Comparison of ENCODE assay signal across 7 cellular contexts in the genomic region with DNA sequence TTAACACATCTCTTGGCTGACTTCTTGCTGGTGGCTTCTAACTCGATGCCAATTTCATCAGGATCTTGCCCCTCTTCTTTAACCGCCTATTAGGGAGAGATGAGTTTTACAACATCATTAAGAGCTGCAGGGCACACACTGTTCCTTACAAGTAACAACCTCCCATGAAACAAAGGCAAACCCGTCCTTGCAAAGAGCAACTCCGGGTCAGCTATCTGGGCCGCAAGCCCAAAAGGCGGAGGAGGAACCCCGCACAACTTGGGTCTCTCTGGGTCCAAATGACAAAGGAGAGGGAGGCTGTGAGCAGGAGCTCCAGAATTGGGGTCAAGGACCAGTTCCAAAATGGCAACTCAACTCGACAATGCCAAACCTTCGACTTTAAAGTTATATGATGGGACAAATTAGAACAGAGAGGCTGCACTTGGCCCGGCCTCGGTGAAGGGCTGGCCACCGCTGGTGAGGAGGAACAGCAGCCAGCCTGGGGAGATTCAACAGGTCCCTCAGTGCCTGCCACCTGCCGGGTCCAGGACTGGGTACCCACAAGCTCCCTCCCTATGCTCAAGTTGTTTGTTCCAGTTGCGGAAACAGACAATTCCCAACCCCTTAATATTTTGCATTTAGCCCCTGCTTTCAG. TPM values are rescaled to one million over a fixed set of nuclear protein-coding genes. Genes with fewer than 3 reads are reported as not detected.
DNase-seq lines count a peak whose midpoint lies in the region.

No MANE protein-coding gene starts in this region.

- no peak overlapping the region for H3K27ac ChIP-seq in iPS-20b (ENCODE audit: low read length)

- DNase-seq in HT-29 (ENCODE audit: low spot score) (peak; percentile 12), NCI-H226 (no peak), NCI-H1930 (lab: John Stamatoyannopoulos, UW) (no peak)
- DNase-seq in activated naive CD8-positive, alpha-beta T cell treated with anti-CD3 and anti-CD28 coated beads for 36 hours = no peak
- no peak for DNase-seq in stimulated activated CD4-positive, alpha-beta T cell treated with anti-CD3 and anti-CD28 coated beads, Interleukin-4, amount 100 ng/mL, for 24 hours

- peaks cover 13% of the 10 kb centered on the region for H3K4me1 ChIP-seq in iPS-20b (ENCODE audit: insufficient read depth, low read length)

- H3K27ac Mint-ChIP-seq in activated naive CD8-positive, alpha-beta T cell treated with anti-CD3 and anti-CD28 coated beads for 36 hours = peak overlapping the region; percentile 100
- peak overlapping the region; percentile 100 for H3K27ac Mint-ChIP-seq in stimulated activated naive CD8-positive, alpha-beta T cell treated with anti-CD3 and anti-CD28 coated beads, Interleukin-15, Interleukin-2, amounts not matched to agents 100 ng/mL and 50 ng/mL, for 24 hours

- peak overlapping the region; percentile 99; the same call in 1 of the 2 replicates for H3K9ac ChIP-seq in iPS-20b (ENCODE audit: low read depth, low read length)

- H3K36me3 ChIP-seq in iPS-20b (ENCODE audit: insufficient read depth, low read depth, low read length) = peaks cover 65% of the 10 kb centered on the region

- peaks cover 49% of the 10 kb centered on the region for H3K4me1 Mint-ChIP-seq in activated naive CD8-positive, alpha-beta T cell treated with anti-CD3 and anti-CD28 coated beads for 36 hours
- peaks cover 74% of the 10 kb centered on the region for H3K4me1 Mint-ChIP-seq in stimulated activated naive CD8-positive, alpha-beta T cell treated with anti-CD3 and anti-CD28 coated beads, Interleukin-15, Interleukin-2, amounts not matched to agents 100 ng/mL and 50 ng/mL, for 24 hours (ENCODE audit: low read depth)

- H3K27me3 ChIP-seq in iPS-20b (ENCODE audit: insufficient read depth, low read length) = no peaks in the 10 kb centered on the region

- no peaks in the 10 kb centered on the region for H3K9me3 ChIP-seq in iPS-20b (ENCODE audit: insufficient read depth, low read depth, low read length)

- peak overlapping the region; percentile 100 for H3K4me3 Mint-ChIP-seq in activated naive CD8-positive, alpha-beta T cell treated with anti-CD3 and anti-CD28 coated beads for 36 hours
- peak overlapping the region; percentile 100 for H3K4me3 Mint-ChIP-seq in stimulated activated naive CD8-positive, alpha-beta T cell treated with anti-CD3 and anti-CD28 coated beads, Interleukin-15, Interleukin-2, amounts not matched to agents 100 ng/mL and 50 ng/mL, for 24 hours

- peak overlapping the region; percentile 98 for H3K4me3 ChIP-seq in iPS-20b (ENCODE audit: low read length)

- peaks cover 61% of the 10 kb centered on the region for H3K36me3 Mint-ChIP-seq in activated naive CD8-positive, alpha-beta T cell treated with anti-CD3 and anti-CD28 coated beads for 36 hours
- peaks cover 84% of the 10 kb centered on the region for H3K36me3 Mint-ChIP-seq in stimulated activated naive CD8-positive, alpha-beta T cell treated with anti-CD3 and anti-CD28 coated beads, Interleukin-15, Interleukin-2, amounts not matched to agents 100 ng/mL and 50 ng/mL, for 24 hours (ENCODE audit: low read depth)

- H3K27me3 Mint-ChIP-seq in activated naive CD8-positive, alpha-beta T cell treated with anti-CD3 and anti-CD28 coated beads for 36 hours = peaks cover 6% of the 10 kb centered on the region
- no peaks in the 10 kb centered on the region for H3K27me3 Mint-ChIP-seq in stimulated activated naive CD8-positive, alpha-beta T cell treated with anti-CD3 and anti-CD28 coated beads, Interleukin-15, Interleukin-2, amounts not matched to agents 100 ng/mL and 50 ng/mL, for 24 hours

- H3K9me3 Mint-ChIP-seq in activated naive CD8-positive, alpha-beta T cell treated with anti-CD3 and anti-CD28 coated beads for 36 hours = no peaks in the 10 kb centered on the region
- no peaks in the 10 kb centered on the region for H3K9me3 Mint-ChIP-seq in stimulated activated naive CD8-positive, alpha-beta T cell treated with anti-CD3 and anti-CD28 coated beads, Interleukin-15, Interleukin-2, amounts not matched to agents 100 ng/mL and 50 ng/mL, for 24 hours

RNA-seq across cellular contexts. Expression of a gene that starts 1.1 kb away (rescaled TPM):
- 37.8 and 38.1 TPM in 2 replicates for total RNA-seq in HT-29 (2014; rRNA removed; shearing (Covaris generic))
- total RNA-seq in activated naive CD8-positive, alpha-beta T cell treated with anti-CD3 and anti-CD28 coated beads for 36 hours = 10 to 100 TPM; 79.5 to 84.1 TPM

RNA-seq across cellular contexts. Expression of a gene that starts 1.5 kb away (rescaled TPM):
- total RNA-seq in HT-29 (2014; rRNA removed; shearing (Covaris generic)) = 59.2 and 84.1 TPM in 2 replicates
- 100 to 1,000 TPM; 123 to 133 TPM for total RNA-seq in activated naive CD8-positive, alpha-beta T cell treated with anti-CD3 and anti-CD28 coated beads for 36 hours

RNA-seq across cellular contexts. Expression of a gene that starts 53.7 kb away (rescaled TPM):
- not detected in 2 replicates for total RNA-seq in HT-29 (2014; rRNA removed; shearing (Covaris generic))
- total RNA-seq in activated naive CD8-positive, alpha-beta T cell treated with anti-CD3 and anti-CD28 coated beads for 36 hours = under 1 TPM; 0.29 to 0.34 TPM

RNA-seq across cellular contexts. Expression of a gene that starts 58.9 kb away (rescaled TPM):
- 222 and 223 TPM in 2 replicates for total RNA-seq in HT-29 (2014; rRNA removed; shearing (Covaris generic))
- total RNA-seq in activated naive CD8-positive, alpha-beta T cell treated with anti-CD3 and anti-CD28 coated beads for 36 hours = 10 to 100 TPM; 44.6 to 53.5 TPM

RNA-seq across cellular contexts. Expression of a gene that starts 59.4 kb away (rescaled TPM):
- total RNA-seq in HT-29 (2014; rRNA removed; shearing (Covaris generic)) = 2.1 and 4.1 TPM in 2 replicates
- 1 to 10 TPM; 1.5 to 3.2 TPM for total RNA-seq in activated naive CD8-positive, alpha-beta T cell treated with anti-CD3 and anti-CD28 coated beads for 36 hours
